ENCODE assay signal across 1 cellular context in genomic region chr2:229922449-229923386, GRCh38.
TF ChIP-seq lines count a peak whose summit lies in the region.

TSS of gene FBXO36 (plus strand) at chr2:229922503. CDS start at chr2:229922514, 11 bp downstream.

TF ChIP-seq in HepG2, 621 proteins besides CTCF, POLR2A, EP300 and RAD21 (continued from another document and continues in another):
- TF ChIP-seq ZNF407 (CRISPR knock-in tag; IDR thresholded peaks at IDR 0.05; ENCODE audit: not compliant biosample characterization) (peak; percentile 48), KMT2B (CRISPR knock-in tag; IDR thresholded peaks at IDR 0.05) (no peak; the same call in none of the 2 replicates), ZNF543 (CRISPR knock-in tag; IDR thresholded peaks at IDR 0.05) (no peak), FOXO1 (CRISPR knock-in tag; IDR thresholded peaks at IDR 0.05) (0 out of 2 replicates have a peak, but pooled peaks have one; percentile 33), ARNT2 (CRISPR knock-in tag; IDR thresholded peaks at IDR 0.05; ENCODE audit: low read depth) (peak; percentile 82; the same call in 1 of the 2 replicates), STAT6 (CRISPR knock-in tag; IDR thresholded peaks at IDR 0.05; ENCODE audit: borderline replicate concordance) (peak; percentile 45; the same call in 1 of the 2 replicates), MATR3 (CRISPR knock-in tag; IDR thresholded peaks at IDR 0.05) (no peak), NCOA1 (CRISPR knock-in tag; IDR thresholded peaks at IDR 0.05) (peak; percentile 96; the same call in 1 of the 2 replicates), MTF1 (CRISPR knock-in tag; IDR thresholded peaks at IDR 0.05) (0 out of 2 replicates have a peak, but pooled peaks have one; percentile 36), FOXP4 (CRISPR knock-in tag; IDR thresholded peaks at IDR 0.05) (no peak), NFIB (CRISPR knock-in tag; IDR thresholded peaks at IDR 0.05; ENCODE audit: borderline replicate concordance) (no peak), THAP8 (CRISPR knock-in tag; IDR thresholded peaks at IDR 0.05; ENCODE audit: borderline replicate concordance) (peak; percentile 36; the same call in 1 of the 2 replicates), ZNF772 (CRISPR knock-in tag; IDR thresholded peaks at IDR 0.05) (peak; percentile 31; the same call in 1 of the 2 replicates), ZNF318 (CRISPR knock-in tag; IDR thresholded peaks at IDR 0.05) (no peak), TMF1 (CRISPR knock-in tag; IDR thresholded peaks at IDR 0.05; ENCODE audit: low read depth) (peak; percentile 85; the same call in 1 of the 2 replicates), ZNF619 (CRISPR knock-in tag; IDR thresholded peaks at IDR 0.05) (peak; percentile 49; the same call in 1 of the 2 replicates), RBM22 (optimal IDR thresholded peaks at IDR 0.05; ENCODE audit: low read length) (peak; percentile 78), ARID5B (CRISPR knock-in tag; IDR thresholded peaks at IDR 0.05) (0 out of 2 replicates have a peak, but pooled peaks have one; percentile 25)
